1 cellular context compared by ENCODE assay signal in the genomic region with DNA sequence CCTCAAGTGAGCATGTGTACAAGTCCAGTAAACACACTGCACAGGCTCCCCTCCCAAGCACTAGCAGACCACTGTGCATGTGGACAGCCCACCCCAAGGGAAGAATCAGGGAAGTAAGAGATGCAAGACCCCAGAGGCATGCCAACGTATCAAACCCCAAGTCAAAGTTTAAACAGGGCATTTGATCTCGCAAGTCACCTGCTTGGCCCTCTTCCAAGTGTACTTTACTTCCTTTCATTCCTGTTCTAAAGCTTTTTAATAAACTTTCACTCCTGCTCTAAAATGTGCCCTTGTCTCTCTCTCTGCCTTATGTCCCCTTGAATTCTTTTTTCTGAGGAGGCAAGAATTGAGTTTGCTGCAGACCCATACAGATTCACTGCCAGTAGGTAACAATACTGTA.
TF ChIP-seq lines count a peak whose summit lies in the region.

No MANE protein-coding gene starts in this region.

TF ChIP-seq in H1, 55 proteins besides CTCF, POLR2A, EP300 and RAD21 (continued from another document):
- TF ChIP-seq FOSL1 (IDR thresholded peaks at IDR 0.05; ENCODE audit: insufficient read depth, low read depth, low read length): no peak
- no peak for TF ChIP-seq NRF1 (IDR thresholded peaks at IDR 0.05; ENCODE audit: low read depth, low read length)
- no peak for TF ChIP-seq BRCA1 (IDR thresholded peaks at IDR 0.05; ENCODE audit: low read depth, low read length)
